In the genomic region with DNA sequence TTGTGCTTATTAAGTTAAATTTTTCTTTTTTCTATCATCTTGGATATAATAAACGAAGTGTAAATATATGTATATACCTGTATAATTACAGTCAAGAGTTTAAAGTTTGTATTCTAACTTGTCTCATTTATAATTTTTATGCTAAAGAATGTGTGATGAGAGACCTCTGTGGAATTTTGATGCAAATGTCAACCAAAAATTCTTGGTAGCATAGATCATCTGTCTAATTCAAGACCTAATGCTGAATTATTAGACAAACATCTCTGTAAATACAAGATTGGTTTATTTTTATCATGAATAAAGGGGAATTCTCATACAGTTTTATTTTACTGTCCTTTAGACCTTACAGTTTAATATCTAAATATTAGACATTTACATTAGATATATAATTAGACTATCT, we compare ENCODE assay signal across 17 cellular contexts.
DNase-seq lines count a peak whose midpoint lies in the region; ATAC-seq and TF ChIP-seq lines count a peak whose summit lies in the region.
"Had no signal": no experiment of that assay in that cellular context is flagged by ENCODE, and none has a peak within 500 bp of the region (broad histone marks: within the 10 kb centered on the region; RNA-seq: fewer than 3 reads in every experiment).

No MANE protein-coding gene starts in this region.

- peaks cover 22% of the 10 kb centered on the region for H3K4me1 ChIP-seq in PC-3 (ENCODE audit: insufficient read depth, low read length)
- H3K4me1 ChIP-seq: A549 had no signal

- H3K9ac ChIP-seq in PC-3 (ENCODE audit: low read length), result no peak overlapping the region

- no peaks in the 10 kb centered on the region for H3K36me3 ChIP-seq in PC-3 (ENCODE audit: low read depth, low read length)

- no peak overlapping the region for H3K27ac ChIP-seq in PC-3 (ENCODE audit: low read length)
- H3K27ac ChIP-seq: A549 had no signal

- CTCF ChIA-PET in PC-3 (lab: Charles Lee), result no interaction called here

- H3F3A ChIP-seq in PC-3 (ENCODE audit: low read length, unreplicated experiment), result no peaks in the 10 kb centered on the region

- no peaks in the 10 kb centered on the region for H3K9me2 ChIP-seq in PC-3 (replicated peaks; ENCODE audit: low read length)

- no peak overlapping the region for H3K4me2 ChIP-seq in PC-3 (ENCODE audit: low read length)
- H3K4me2 ChIP-seq: A549 had no signal

- no peaks in the 10 kb centered on the region for H4K20me1 ChIP-seq in PC-3 (ENCODE audit: low read length)

- no peak overlapping the region for H3K4me3 ChIP-seq in PC-3 (ENCODE audit: low read length)
- H3K4me3 ChIP-seq: A549 had no signal

- H3K9me3 ChIP-seq in PC-3 (ENCODE audit: low read length), result no peaks in the 10 kb centered on the region
- H3K9me3 ChIP-seq: A549 had no signal

- H3K79me2 ChIP-seq in PC-3 (ENCODE audit: low read length), result no peaks in the 10 kb centered on the region

- DNase-seq in ELR (ENCODE audit: low read depth) (peak; percentile 57), PC-3 (peak; percentile 45), dedifferentiated amniotic fluid mesenchymal stem cell (ENCODE audit: extremely low spot score) (peak; percentile 22), kidney tubule cell (ENCODE audit: low spot score) (peak; percentile 25), HPDE6-E6E7 (ENCODE audit: extremely low spot score) (no peak), NCI-H2029 (lab: John Stamatoyannopoulos, UW) (no peak)
- no peak for DNase-seq in central memory CD4-positive, alpha-beta T cell
- DNase-seq: CD4-positive, alpha-beta memory T cell; DND-41; GOT3; NCI-H1105 treated with DMSO at 0.1 percent for 48 hours; NCI-H187; NCI-H2171 treated with DMSO at 0.1 percent for 48 hours; NCI-H774; Right ventricle myocardium superior had no signal

- intact Hi-C loops in PC-3 (cut with micrococcal nuclease), result no loop called here

- H2AFZ ChIP-seq in PC-3 (ENCODE audit: low read length), result no peak overlapping the region

- POLR2A ChIA-PET in PC-3 (lab: Charles Lee; ENCODE audit: unreplicated experiment), result no interaction called here

- TF ChIP-seq CTCF in PC-3 (conservative IDR thresholded peaks at IDR 0.05; ENCODE audit: low read depth, low read length), result no peak

- no TSS peak for BruUV-seq in PC-3 (replicated peaks; lab: Mats Ljungman, UMichigan)

- ATAC-seq in PC-3, result 0 out of 2 replicates have a peak, but pooled peaks have one; percentile 31
- ATAC-seq: A549, HepG2 had no signal

- H3K27me3 ChIP-seq in PC-3 (ENCODE audit: low read length), result no peaks in the 10 kb centered on the region

Comparison
In these comparisons a context has a peak if more than half of its experiments do, and no peak if none do; other contexts are left out.
1. DNase-seq: peak in ELR (single experiment), PC-3 (single experiment), dedifferentiated amniotic fluid mesenchymal stem cell (single experiment) and kidney tubule cell (single experiment); none in HPDE6-E6E7 (single experiment), NCI-H2029 (single experiment) and central memory CD4-positive, alpha-beta T cell (single experiment).